16 cellular contexts compared by ENCODE assay signal in the genomic region with DNA sequence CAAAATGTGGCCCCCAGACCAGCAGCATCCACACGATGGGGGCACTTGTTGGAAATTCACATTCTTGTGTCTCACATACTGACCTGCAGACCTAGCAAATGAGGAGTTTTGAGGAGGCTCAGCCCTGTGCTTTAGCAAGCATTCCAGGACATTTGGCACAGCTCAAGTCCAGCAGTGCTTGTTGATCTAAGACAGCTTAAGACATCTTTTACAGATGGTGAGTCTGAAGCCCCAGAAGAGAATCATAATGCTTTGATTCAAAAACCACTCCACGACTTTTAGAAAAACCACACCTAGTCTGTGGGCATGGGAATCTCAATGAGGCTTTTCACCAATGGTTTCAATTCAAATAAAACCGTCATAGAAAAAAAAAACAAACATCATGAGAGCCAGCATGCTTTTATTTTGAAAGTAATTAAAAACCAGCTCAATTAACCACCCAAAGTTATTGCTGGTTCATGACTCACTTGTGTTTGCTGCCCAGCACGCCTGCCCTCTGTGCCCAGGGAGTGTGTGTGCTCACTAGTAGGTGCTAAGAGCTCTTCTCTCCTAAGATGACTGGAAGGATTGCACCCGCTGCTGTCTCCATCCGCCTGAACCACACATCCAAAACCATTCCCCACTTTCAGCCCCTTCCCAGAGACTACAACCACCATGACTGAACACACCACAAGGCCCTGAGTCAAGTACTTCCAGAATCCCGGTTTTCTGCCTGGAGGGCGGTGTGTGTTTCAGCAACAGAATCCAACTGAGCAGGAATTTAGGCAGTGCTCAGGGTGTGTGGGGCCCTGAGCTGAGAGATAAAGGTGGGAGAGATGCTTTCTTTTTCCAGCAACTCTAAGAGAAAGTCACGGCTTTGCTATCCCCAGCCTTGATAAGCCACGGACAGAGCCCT.
"Had no signal": no experiment of that assay in that cellular context is flagged by ENCODE, and none has a peak within 500 bp of the region (broad histone marks: within the 10 kb centered on the region; RNA-seq: fewer than 3 reads in every experiment).

No MANE protein-coding gene starts in this region.

- H3K27ac ChIP-seq: body of pancreas, epithelial cell of prostate, ovary, right lobe of liver had no signal

- DNase-seq: activated CD4-positive, alpha-beta T cell treated with anti-CD3 and anti-CD28 coated beads, Interleukin-2, amount 10 ng/mL, durations not matched to agents 24 days and 14 days; activated CD4-positive, CD25-positive, alpha-beta regulatory T cell; activated CD8-positive, alpha-beta memory T cell treated with anti-CD3 and anti-CD28 coated beads, Interleukin-2, amount 50 U/mL, for 48 hours; activated gamma-delta T cell treated with Interleukin-2 at 50 U/mL for 16 hours; amniotic stem cell; central memory CD4-positive, alpha-beta T cell; cortex of kidney; effector CD8-positive, alpha-beta T cell; hippocampal formation; kidney glomerular epithelial cell; ovary; SW 1271 had no signal

- H3K4me2 ChIP-seq: smooth muscle cell had no signal

- H3K4me3 ChIP-seq: body of pancreas, ovary, right lobe of liver, smooth muscle cell had no signal

- H3K27me3 ChIP-seq: body of pancreas, ovary, right lobe of liver had no signal

- H3K36me3 ChIP-seq: ovary, right lobe of liver had no signal
